In the genomic region with DNA sequence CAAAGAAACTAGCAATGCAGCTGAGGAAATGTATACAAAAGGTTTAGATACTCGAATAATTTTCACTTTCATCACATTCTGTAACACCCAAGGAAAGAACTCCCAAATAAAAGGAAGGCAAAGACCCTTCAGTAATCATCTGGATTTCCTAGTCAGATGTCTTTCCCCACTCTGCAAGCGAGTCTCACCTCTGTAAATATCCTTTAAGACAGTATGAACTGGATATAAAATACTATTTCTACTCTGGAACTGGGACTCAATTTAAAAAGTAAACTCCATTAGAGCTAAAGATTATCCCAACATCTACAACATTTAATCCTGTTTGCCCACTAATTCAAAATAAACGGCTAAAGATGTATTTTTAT, we compare ENCODE assay signal across 8 cellular contexts. TPM values are rescaled to one million over a fixed set of nuclear protein-coding genes. Genes with fewer than 3 reads are reported as not detected.
A peak's percentile ranks its signal among the peaks of the same experiment; 100 is the strongest.
DNase-seq lines count a peak whose midpoint lies in the region; ATAC-seq and TF ChIP-seq lines count a peak whose summit lies in the region.

No MANE protein-coding gene starts in this region.

- no peak for ATAC-seq in CD4-positive, CD25-positive, alpha-beta regulatory T cell (ENCODE audit: low read depth in 2 of 2)
- ATAC-seq in HG03378 (IDR thresholded peaks at IDR 0.05; ENCODE audit: unreplicated experiment), result peak; percentile 12

- DNase-seq in CD4-positive, CD25-positive, alpha-beta regulatory T cell, result no peak
- no peak for DNase-seq in chondrocyte (ENCODE audit: low spot score)
- no peak for DNase-seq in nephron progenitor cell
- no peak for DNase-seq in COLO668 (lab: John Stamatoyannopoulos, UW; ENCODE audit: unreplicated experiment)
- DNase-seq in SJCRH30, result no peak
- DNase-seq in HCEC 1CT, result no peak
- DNase-seq in NCI-H1092 treated with DMSO at 0.1 percent for 48 hours (lab: John Stamatoyannopoulos, UW), result no peak

- peak overlapping the region; percentile 98 to 99 (median 98) for H3K27ac Mint-ChIP-seq in CD4-positive, CD25-positive, alpha-beta regulatory T cell
- peak overlapping the region; percentile 71 for H3K27ac Mint-ChIP-seq in chondrocyte (ENCODE audit: unreplicated experiment)
- peak overlapping the region; percentile 48 for H3K27ac Mint-ChIP-seq in nephron progenitor cell

- peaks cover 14 to 63% (median 42%) of the 10 kb centered on the region in 4 donors for H3K4me1 Mint-ChIP-seq in CD4-positive, CD25-positive, alpha-beta regulatory T cell
- H3K4me1 Mint-ChIP-seq in chondrocyte (ENCODE audit: low read depth) (peaks cover 52% of the 10 kb centered on the region), nephron progenitor cell (peaks cover 30% of the 10 kb centered on the region)

- peaks cover under 1% of the 10 kb centered on the region for H3K36me3 Mint-ChIP-seq in CD4-positive, CD25-positive, alpha-beta regulatory T cell
- H3K36me3 Mint-ChIP-seq in chondrocyte (ENCODE audit: low read depth), result no peaks in the 10 kb centered on the region
- H3K36me3 Mint-ChIP-seq in nephron progenitor cell (ENCODE audit: low read depth), result no peaks in the 10 kb centered on the region

- H3K4me1 ChIP-seq in CD4-positive, CD25-positive, alpha-beta regulatory T cell (ENCODE audit: control insufficient read depth, insufficient read depth, low read length, poor library complexity, severe bottlenecking), result peaks cover 36% of the 10 kb centered on the region
- no peaks in the 10 kb centered on the region for H3K4me1 ChIP-seq in SJCRH30

- no peaks in the 10 kb centered on the region for H3K27me3 Mint-ChIP-seq in CD4-positive, CD25-positive, alpha-beta regulatory T cell
- no peaks in the 10 kb centered on the region for H3K27me3 Mint-ChIP-seq in chondrocyte (ENCODE audit: low read depth)
- peaks cover 3% of the 10 kb centered on the region for H3K27me3 Mint-ChIP-seq in nephron progenitor cell (ENCODE audit: low read depth, poor library complexity)

- H3K4me3 ChIP-seq in CD4-positive, CD25-positive, alpha-beta regulatory T cell (ENCODE audit: low read depth, low read length), result peak overlapping the region; percentile 98
- H3K4me3 ChIP-seq in SJCRH30, result no peak overlapping the region

- no peaks in the 10 kb centered on the region for H3K9me3 Mint-ChIP-seq in CD4-positive, CD25-positive, alpha-beta regulatory T cell
- H3K9me3 Mint-ChIP-seq in chondrocyte (ENCODE audit: low read depth) (no peaks in the 10 kb centered on the region), nephron progenitor cell (no peaks in the 10 kb centered on the region)

- no peaks in the 10 kb centered on the region for H3K36me3 ChIP-seq in CD4-positive, CD25-positive, alpha-beta regulatory T cell (ENCODE audit: control insufficient read depth, insufficient read depth, low read length)
- no peaks in the 10 kb centered on the region for H3K36me3 ChIP-seq in SJCRH30

- H3K27ac ChIP-seq in CD4-positive, CD25-positive, alpha-beta regulatory T cell (ENCODE audit: insufficient read depth, low read length, poor library complexity, severe bottlenecking), result peak overlapping the region; percentile 82
- no peak overlapping the region for H3K27ac ChIP-seq in SJCRH30

- H3K4me3 Mint-ChIP-seq in CD4-positive, CD25-positive, alpha-beta regulatory T cell, result peak overlapping the region; percentile 93 to 99 (median 96)
- peak overlapping the region; percentile 44 for H3K4me3 Mint-ChIP-seq in chondrocyte (ENCODE audit: unreplicated experiment)
- no peak overlapping the region for H3K4me3 Mint-ChIP-seq in nephron progenitor cell

- no peaks in the 10 kb centered on the region for H3K27me3 ChIP-seq in CD4-positive, CD25-positive, alpha-beta regulatory T cell (ENCODE audit: control insufficient read depth, insufficient read depth, low read length)
- H3K27me3 ChIP-seq in SJCRH30, result no peaks in the 10 kb centered on the region

- H3K9me3 ChIP-seq in CD4-positive, CD25-positive, alpha-beta regulatory T cell (ENCODE audit: control insufficient read depth in 2 of 2, low read length in 2 of 2), result no peaks in the 10 kb centered on the region
- H3K9me3 ChIP-seq in SJCRH30 (replicated peaks), result no peaks in the 10 kb centered on the region

- TF ChIP-seq CTCF in chondrocyte (IDR thresholded peaks at IDR 0.05), result no peak
- no peak for TF ChIP-seq CTCF in nephron progenitor cell (IDR thresholded peaks at IDR 0.05)

RNA-seq across cellular contexts. Expression of a gene that starts 27.0 kb away (rescaled TPM):
- 15.3 TPM for total RNA-seq in CD4-positive, CD25-positive, alpha-beta regulatory T cell
- 1 to 10 TPM; 1.7 to 2.9 (median 2.0) TPM for polyA plus RNA-seq in CD4-positive, CD25-positive, alpha-beta regulatory T cell
- total RNA-seq in chondrocyte, result 8.9 to 18.2 TPM (median 18.1 TPM) in 3 replicates
- 14.1 and 14.5 TPM in 2 replicates for total RNA-seq in SJCRH30 (2014; rRNA removed; shearing (Covaris generic))

RNA-seq across cellular contexts. Expression of a gene that starts 47.6 kb away (rescaled TPM):
- 13.2 TPM for total RNA-seq in CD4-positive, CD25-positive, alpha-beta regulatory T cell
- 1 to 10 TPM in 3 of 4 donors, under 1 TPM in 1; 0.75 to 2.7 (median 1.4) TPM for polyA plus RNA-seq in CD4-positive, CD25-positive, alpha-beta regulatory T cell
- 4.9 to 9.2 TPM (median 7.8 TPM) in 3 replicates for total RNA-seq in chondrocyte
- 5.6 and 6.1 TPM in 2 replicates for total RNA-seq in SJCRH30 (2014; rRNA removed; shearing (Covaris generic))

Comparison
In these comparisons a context has a peak if more than half of its experiments do, and no peak if none do; other contexts are left out.
1. H3K27ac Mint-ChIP-seq: peak in every context shown above with its lines; median percentile 98 in CD4-positive, CD25-positive, alpha-beta regulatory T cell; 71 in chondrocyte; 48 in nephron progenitor cell.